1 cellular context compared by ENCODE assay signal in the genomic region with DNA sequence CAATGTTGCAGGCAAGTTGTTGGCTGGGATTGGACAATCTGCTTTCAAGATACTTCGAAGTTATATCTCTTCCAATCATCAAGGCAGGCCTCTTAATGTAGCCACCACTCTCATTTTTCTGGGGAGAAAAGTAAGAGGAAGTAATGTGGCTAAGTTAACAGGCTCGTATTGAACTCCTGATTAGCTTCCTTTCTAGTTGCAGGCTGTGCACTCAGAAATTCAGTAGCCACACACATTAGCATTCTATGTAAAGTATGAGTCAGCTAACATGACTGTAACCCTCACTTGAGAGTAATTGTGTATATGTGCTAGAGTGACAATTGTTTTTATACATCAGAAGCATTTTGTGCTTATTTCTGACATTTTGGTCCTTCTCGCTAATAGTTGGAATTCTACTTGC.
TF ChIP-seq lines count a peak whose summit lies in the region.

No MANE protein-coding gene starts in this region.

TF ChIP-seq in WTC11, 78 proteins besides CTCF, POLR2A, EP300 and RAD21 (continued from another document):
- TF ChIP-seq, protein P1, sequence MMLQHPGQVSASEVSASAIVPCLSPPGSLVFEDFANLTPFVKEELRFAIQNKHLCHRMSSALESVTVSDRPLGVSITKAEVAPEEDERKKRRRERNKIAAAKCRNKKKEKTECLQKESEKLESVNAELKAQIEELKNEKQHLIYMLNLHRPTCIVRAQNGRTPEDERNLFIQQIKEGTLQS (CRISPR knock-in tag; conservative IDR thresholded peaks at IDR 0.05) = no peak
- TF ChIP-seq, protein P2, sequence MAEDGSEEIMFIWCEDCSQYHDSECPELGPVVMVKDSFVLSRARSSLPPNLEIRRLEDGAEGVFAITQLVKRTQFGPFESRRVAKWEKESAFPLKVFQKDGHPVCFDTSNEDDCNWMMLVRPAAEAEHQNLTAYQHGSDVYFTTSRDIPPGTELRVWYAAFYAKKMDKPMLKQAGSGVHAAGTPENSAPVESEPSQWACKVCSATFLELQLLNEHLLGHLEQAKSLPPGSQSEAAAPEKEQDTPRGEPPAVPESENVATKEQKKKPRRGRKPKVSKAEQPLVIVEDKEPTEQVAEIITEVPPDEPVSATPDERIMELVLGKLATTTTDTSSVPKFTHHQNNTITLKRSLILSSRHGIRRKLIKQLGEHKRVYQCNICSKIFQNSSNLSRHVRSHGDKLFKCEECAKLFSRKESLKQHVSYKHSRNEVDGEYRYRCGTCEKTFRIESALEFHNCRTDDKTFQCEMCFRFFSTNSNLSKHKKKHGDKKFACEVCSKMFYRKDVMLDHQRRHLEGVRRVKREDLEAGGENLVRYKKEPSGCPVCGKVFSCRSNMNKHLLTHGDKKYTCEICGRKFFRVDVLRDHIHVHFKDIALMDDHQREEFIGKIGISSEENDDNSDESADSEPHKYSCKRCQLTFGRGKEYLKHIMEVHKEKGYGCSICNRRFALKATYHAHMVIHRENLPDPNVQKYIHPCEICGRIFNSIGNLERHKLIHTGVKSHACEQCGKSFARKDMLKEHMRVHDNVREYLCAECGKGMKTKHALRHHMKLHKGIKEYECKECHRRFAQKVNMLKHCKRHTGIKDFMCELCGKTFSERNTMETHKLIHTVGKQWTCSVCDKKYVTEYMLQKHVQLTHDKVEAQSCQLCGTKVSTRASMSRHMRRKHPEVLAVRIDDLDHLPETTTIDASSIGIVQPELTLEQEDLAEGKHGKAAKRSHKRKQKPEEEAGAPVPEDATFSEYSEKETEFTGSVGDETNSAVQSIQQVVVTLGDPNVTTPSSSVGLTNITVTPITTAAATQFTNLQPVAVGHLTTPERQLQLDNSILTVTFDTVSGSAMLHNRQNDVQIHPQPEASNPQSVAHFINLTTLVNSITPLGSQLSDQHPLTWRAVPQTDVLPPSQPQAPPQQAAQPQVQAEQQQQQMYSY (CRISPR knock-in tag; IDR thresholded peaks at IDR 0.05) = no peak
- no peak for TF ChIP-seq SOX15 (CRISPR knock-in tag; IDR thresholded peaks at IDR 0.05)
- TF ChIP-seq HMGA2 (CRISPR knock-in tag; IDR thresholded peaks at IDR 0.05) = no peak
- TF ChIP-seq ZNF219 (CRISPR knock-in tag; IDR thresholded peaks at IDR 0.05; ENCODE audit: borderline replicate concordance) = no peak
- no peak for TF ChIP-seq NR1H2 (CRISPR knock-in tag; IDR thresholded peaks at IDR 0.05)
- TF ChIP-seq PRRX2 (CRISPR knock-in tag; IDR thresholded peaks at IDR 0.05) = no peak
- TF ChIP-seq, protein P3, sequence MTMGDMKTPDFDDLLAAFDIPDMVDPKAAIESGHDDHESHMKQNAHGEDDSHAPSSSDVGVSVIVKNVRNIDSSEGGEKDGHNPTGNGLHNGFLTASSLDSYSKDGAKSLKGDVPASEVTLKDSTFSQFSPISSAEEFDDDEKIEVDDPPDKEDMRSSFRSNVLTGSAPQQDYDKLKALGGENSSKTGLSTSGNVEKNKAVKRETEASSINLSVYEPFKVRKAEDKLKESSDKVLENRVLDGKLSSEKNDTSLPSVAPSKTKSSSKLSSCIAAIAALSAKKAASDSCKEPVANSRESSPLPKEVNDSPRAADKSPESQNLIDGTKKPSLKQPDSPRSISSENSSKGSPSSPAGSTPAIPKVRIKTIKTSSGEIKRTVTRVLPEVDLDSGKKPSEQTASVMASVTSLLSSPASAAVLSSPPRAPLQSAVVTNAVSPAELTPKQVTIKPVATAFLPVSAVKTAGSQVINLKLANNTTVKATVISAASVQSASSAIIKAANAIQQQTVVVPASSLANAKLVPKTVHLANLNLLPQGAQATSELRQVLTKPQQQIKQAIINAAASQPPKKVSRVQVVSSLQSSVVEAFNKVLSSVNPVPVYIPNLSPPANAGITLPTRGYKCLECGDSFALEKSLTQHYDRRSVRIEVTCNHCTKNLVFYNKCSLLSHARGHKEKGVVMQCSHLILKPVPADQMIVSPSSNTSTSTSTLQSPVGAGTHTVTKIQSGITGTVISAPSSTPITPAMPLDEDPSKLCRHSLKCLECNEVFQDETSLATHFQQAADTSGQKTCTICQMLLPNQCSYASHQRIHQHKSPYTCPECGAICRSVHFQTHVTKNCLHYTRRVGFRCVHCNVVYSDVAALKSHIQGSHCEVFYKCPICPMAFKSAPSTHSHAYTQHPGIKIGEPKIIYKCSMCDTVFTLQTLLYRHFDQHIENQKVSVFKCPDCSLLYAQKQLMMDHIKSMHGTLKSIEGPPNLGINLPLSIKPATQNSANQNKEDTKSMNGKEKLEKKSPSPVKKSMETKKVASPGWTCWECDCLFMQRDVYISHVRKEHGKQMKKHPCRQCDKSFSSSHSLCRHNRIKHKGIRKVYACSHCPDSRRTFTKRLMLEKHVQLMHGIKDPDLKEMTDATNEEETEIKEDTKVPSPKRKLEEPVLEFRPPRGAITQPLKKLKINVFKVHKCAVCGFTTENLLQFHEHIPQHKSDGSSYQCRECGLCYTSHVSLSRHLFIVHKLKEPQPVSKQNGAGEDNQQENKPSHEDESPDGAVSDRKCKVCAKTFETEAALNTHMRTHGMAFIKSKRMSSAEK (CRISPR knock-in tag; IDR thresholded peaks at IDR 0.05; ENCODE audit: borderline replicate concordance) = no peak
- TF ChIP-seq JAZF1 (CRISPR knock-in tag; IDR thresholded peaks at IDR 0.05) = no peak
